Comparison of ENCODE assay signal across 8 cellular contexts in genomic region chr14:39102969-39103957, GRCh38. TPM values are rescaled to one million over a fixed set of nuclear protein-coding genes. Genes with fewer than 3 reads are reported as not detected.
DNase-seq lines count a peak whose midpoint lies in the region; ATAC-seq and TF ChIP-seq lines count a peak whose summit lies in the region.

Gene SEC23A (minus strand): TSS chr14:39103235. CDS start chr14:39096118, 7,117 bp downstream.

- peaks cover 13% of the 10 kb centered on the region for H3K4me1 ChIP-seq in smooth muscle cell (ENCODE audit: low read depth)

- no peaks in the 10 kb centered on the region for H3K27me3 ChIP-seq in smooth muscle cell (ENCODE audit: low read depth)

- H2AFZ ChIP-seq in smooth muscle cell (ENCODE audit: low read depth): peak within 1 kb of the TSS; percentile 91

- TF ChIP-seq CTCF in VCaP (conservative IDR thresholded peaks at IDR 0.05): peak; percentile 16; the same call in 1 of the 2 replicates
- no peak for TF ChIP-seq CTCF in smooth muscle cell (IDR thresholded peaks at IDR 0.05; ENCODE audit: borderline replicate concordance, insufficient read depth, poor library complexity, severe bottlenecking)

- peaks cover 5% of the 10 kb centered on the region for H3F3A ChIP-seq in smooth muscle cell (ENCODE audit: low read depth)

- peak within 1 kb of the TSS; percentile 97 for H3K9ac ChIP-seq in smooth muscle cell (ENCODE audit: low read depth)

- peak within 1 kb of the TSS; percentile 94 for H3K4me2 ChIP-seq in smooth muscle cell

- peak within 1 kb of the TSS; percentile 95 for H3K4me3 ChIP-seq in smooth muscle cell

- H3K79me2 ChIP-seq in smooth muscle cell (ENCODE audit: low read depth): peaks cover 68% of the 10 kb centered on the region

- DNase-seq in ACHN (peak; percentile 88), NCI-H2171 treated with DMSO at 0.1 percent for 48 hours (lab: John Stamatoyannopoulos, UW) (peak; percentile 89), T47D (ENCODE audit: low read depth in 1 of 2, low spot score in 1 of 2) (peak; percentile 75 to 85), iPS-NIHi11 (ENCODE audit: low spot score) (peak; percentile 92), smooth muscle cell (lab: John Stamatoyannopoulos, UW; ENCODE audit: unreplicated experiment) (peak; percentile 71)

- peaks cover 37% of the 10 kb centered on the region for H4K20me1 ChIP-seq in smooth muscle cell (ENCODE audit: low read depth)

- under 1% methylated on average over 29 of the region's 58 CpGs for WGBS in smooth muscle cell (ENCODE audit: low lambda C conversion rate)

- peak; percentile 97 for ATAC-seq in GM18868 (IDR thresholded peaks at IDR 0.05; ENCODE audit: unreplicated experiment)
- ATAC-seq in HG03108 (IDR thresholded peaks at IDR 0.05; ENCODE audit: unreplicated experiment): peak; percentile 96

- in situ Hi-C loops in ACHN (cut with HindIII; ENCODE audit: low pct_ligation_motif_present, low pct_unique_long_range_greater_than_20kb, low sequenced_read_pairs) (no loop called here), T47D (cut with HindIII; ENCODE audit: low pct_unique_long_range_greater_than_20kb, low sequenced_read_pairs) (no loop called here)

- peak within 1 kb of the TSS; percentile 81 for H3K27ac ChIP-seq in VCaP
- peak within 1 kb of the TSS; percentile 95 for H3K27ac ChIP-seq in smooth muscle cell (ENCODE audit: low read depth)

- H3K9me3 ChIP-seq in smooth muscle cell (replicated peaks; ENCODE audit: low read depth): no peaks in the 10 kb centered on the region

- no peaks in the 10 kb centered on the region for H3K36me3 ChIP-seq in smooth muscle cell (ENCODE audit: low read depth)

RNA-seq across cellular contexts. Expression of gene SEC23A, which starts in this region (rescaled TPM):
- 220 and 345 TPM in 2 replicates for total RNA-seq in smooth muscle cell
- 106 and 151 TPM in 2 replicates for polyA plus RNA-seq in smooth muscle cell

Comparison
In these comparisons a context has a peak if more than half of its experiments do, and no peak if none do; other contexts are left out.
1. Peak in every context shown above with its lines: DNase-seq, ATAC-seq, H3K4me3 ChIP-seq and H3K27ac ChIP-seq.